In genomic region chr11:103013426-103013825, GRCh38 we compare ENCODE assay signal across 24 cellular contexts. TPM values are rescaled to one million over a fixed set of nuclear protein-coding genes. Genes with fewer than 3 reads are reported as not detected.
"Had no signal": no experiment of that assay in that cellular context is flagged by ENCODE, and none has a peak within 500 bp of the region (broad histone marks: within the 10 kb centered on the region; RNA-seq: fewer than 3 reads in every experiment).

No MANE protein-coding gene starts in this region.

- ATAC-seq: activated CD4-positive, CD25-positive, alpha-beta regulatory T cell treated with anti-CD3 and anti-CD28 coated beads, Interleukin-2, amount 50 U/mL, for 24 hours; activated T-cell treated with anti-CD3 and anti-CD28 coated beads, Interleukin-2, amount 50 U/mL, for 72 hours; gastroesophageal sphincter; heart left ventricle; left ventricle myocardium superior; mucosa of descending colon; right cardiac atrium had no signal

- H3K4me3 ChIP-seq: adrenal gland, cardiac muscle cell, dorsolateral prefrontal cortex, gastroesophageal sphincter, heart left ventricle, mucosa of descending colon, prostate gland, spleen, tibial artery had no signal

- DNase-seq: activated CD8-positive, alpha-beta memory T cell treated with anti-CD3 and anti-CD28 coated beads for 24 hours; activated CD8-positive, alpha-beta memory T cell treated with anti-CD3 and anti-CD28 coated beads, Interleukin-2, amount 50 U/mL, for 48 hours; activated gamma-delta T cell; activated T-cell treated with anti-CD3 and anti-CD28 coated beads, Interleukin-2, amount 50 U/mL, for 72 hours; adrenal gland; dorsolateral prefrontal cortex; heart left ventricle; immature natural killer cell; left ventricle myocardium superior; mucosa of descending colon; naive B cell; right cardiac atrium; spleen; stimulated activated naive CD4-positive, alpha-beta T cell; T1000; tibial artery had no signal

RNA-seq across cellular contexts. Expression of gene MMP13, which starts 57.9 kb away (rescaled TPM):
- total RNA-seq: activated T-cell treated with anti-CD3 and anti-CD28 coated beads, Interleukin-2, amount 50 U/mL, for 72 hours; adrenal gland; cardiac muscle cell; dorsolateral prefrontal cortex; fibroblast of lung; gastroesophageal sphincter; heart left ventricle; left ventricle myocardium superior; mucosa of descending colon; neural crest cell; omental fat pad; right cardiac atrium; spleen; urinary bladder had no signal
